Comparison of ENCODE assay signal across 1 cellular context in genomic region chr11:64230209-64230984, GRCh38.
A peak's percentile ranks its signal among the peaks of the same experiment; 100 is the strongest.
TF ChIP-seq lines count a peak whose summit lies in the region.

DNAJC4 (plus strand) TSS chr11:64230548; CDS start chr11:64230855, 307 bp downstream.

TF ChIP-seq in HEK293, 187 proteins besides CTCF, POLR2A, EP300 and RAD21 (continued from another document and continues in another):
- TF ChIP-seq ZNF362 (tag by site-specific recombination; IDR thresholded peaks at IDR 0.05) (0 out of 2 replicates have a peak, but pooled peaks have one; percentile 45), ZNF610 (tag by site-specific recombination; IDR thresholded peaks at IDR 0.05; ENCODE audit: borderline replicate concordance) (no peak), ZSCAN18 (tag by site-specific recombination; IDR thresholded peaks at IDR 0.05) (no peak), ZNF785 (tag by site-specific recombination; IDR thresholded peaks at IDR 0.05) (0 out of 2 replicates have a peak, but pooled peaks have one; percentile 22), ZNF585B (tag by site-specific recombination; IDR thresholded peaks at IDR 0.05) (no peak), ZEB2 (tag by site-specific recombination; IDR thresholded peaks at IDR 0.05) (peak; percentile 80), ZNF792 (tag by site-specific recombination; IDR thresholded peaks at IDR 0.05) (no peak), ZNF488 (tag by site-specific recombination; IDR thresholded peaks at IDR 0.05) (no peak), ZNF561 (tag by site-specific recombination; IDR thresholded peaks at IDR 0.05; ENCODE audit: borderline replicate concordance) (no peak), ZNF560 (tag by site-specific recombination; IDR thresholded peaks at IDR 0.05; ENCODE audit: borderline replicate concordance) (no peak), ZNF112 (tag by site-specific recombination; IDR thresholded peaks at IDR 0.05) (no peak), MEIS1 (CRISPR knock-in tag; IDR thresholded peaks at IDR 0.05; ENCODE audit: borderline replicate concordance) (no peak), ELK4 (IDR thresholded peaks at IDR 0.05; ENCODE audit: borderline replicate concordance, low read depth, low read length) (no peak), ZNF645 (tag by site-specific recombination; IDR thresholded peaks at IDR 0.05) (no peak), ZNF596 (tag by site-specific recombination; IDR thresholded peaks at IDR 0.05) (no peak), ZNF623 (tag by site-specific recombination; IDR thresholded peaks at IDR 0.05) (no peak), ZBTB7A (tag by site-specific recombination; IDR thresholded peaks at IDR 0.05; ENCODE audit: low read depth) (no peak), ZNF624 (tag by site-specific recombination; IDR thresholded peaks at IDR 0.05) (no peak), ZNF529 (tag by site-specific recombination; IDR thresholded peaks at IDR 0.05; ENCODE audit: insufficient replicate concordance) (no peak), PRDM10 (tag by site-specific recombination; IDR thresholded peaks at IDR 0.05) (peak; percentile 59), ZBTB8A (tag by site-specific recombination; IDR thresholded peaks at IDR 0.05) (peak; percentile 50), YY1 (tag by site-specific recombination; IDR thresholded peaks at IDR 0.05) (peak; percentile 41; the same call in 1 of the 2 replicates), ZNF660 (tag by site-specific recombination; IDR thresholded peaks at IDR 0.05) (no peak), SETDB1 (IDR thresholded peaks at IDR 0.05; ENCODE audit: insufficient read length, low read length) (no peak), ZNF449 (tag by site-specific recombination; IDR thresholded peaks at IDR 0.05) (peak; percentile 81), ZNF394 (tag by site-specific recombination; IDR thresholded peaks at IDR 0.05; ENCODE audit: borderline replicate concordance) (no peak), SP3 (tag by site-specific recombination; IDR thresholded peaks at IDR 0.05) (peak; percentile 87), KLF7 (tag by site-specific recombination; IDR thresholded peaks at IDR 0.05; ENCODE audit: borderline replicate concordance) (no peak), ZNF138 (tag by site-specific recombination; IDR thresholded peaks at IDR 0.05; ENCODE audit: borderline replicate concordance) (no peak), PRDM6 (tag by site-specific recombination; IDR thresholded peaks at IDR 0.05) (no peak), EGR2 (tag by site-specific recombination; IDR thresholded peaks at IDR 0.05; ENCODE audit: low read depth) (no peak), ZNF510 (tag by site-specific recombination; IDR thresholded peaks at IDR 0.05; ENCODE audit: insufficient replicate concordance) (no peak), ZNF121 (tag by site-specific recombination; IDR thresholded peaks at IDR 0.05) (no peak), BCL11B (tag by site-specific recombination; IDR thresholded peaks at IDR 0.05; ENCODE audit: low read depth) (no peak), YY2 (tag by site-specific recombination; IDR thresholded peaks at IDR 0.05) (0 out of 2 replicates have a peak, but pooled peaks have one; percentile 40), ZNF2 (tag by site-specific recombination; IDR thresholded peaks at IDR 0.05) (no peak), GLIS2 (tag by site-specific recombination; IDR thresholded peaks at IDR 0.05) (peak; percentile 61), ZNF514 (tag by site-specific recombination; IDR thresholded peaks at IDR 0.05) (no peak), ZXDB (tag by site-specific recombination; IDR thresholded peaks at IDR 0.05) (peak; percentile 91), ZNF768 (tag by site-specific recombination; IDR thresholded peaks at IDR 0.05) (no peak), ZNF157 (tag by site-specific recombination; IDR thresholded peaks at IDR 0.05) (no peak), BCL11A (tag by site-specific recombination; IDR thresholded peaks at IDR 0.05; ENCODE audit: low read depth) (0 out of 2 replicates have a peak, but pooled peaks have one; percentile 19), ZNF426 (tag by site-specific recombination; IDR thresholded peaks at IDR 0.05) (no peak), GLI2 (tag by site-specific recombination; IDR thresholded peaks at IDR 0.05; ENCODE audit: borderline replicate concordance, low read depth) (no peak), OSR2 (tag by site-specific recombination; IDR thresholded peaks at IDR 0.05) (no peak), ZNF626 (tag by site-specific recombination; IDR thresholded peaks at IDR 0.05) (no peak), ZSCAN4 (tag by site-specific recombination; IDR thresholded peaks at IDR 0.05) (no peak), ZSCAN5A (tag by site-specific recombination; IDR thresholded peaks at IDR 0.05) (no peak), ZNF777 (tag by site-specific recombination; IDR thresholded peaks at IDR 0.05; ENCODE audit: borderline replicate concordance) (no peak), ZNF354C (tag by site-specific recombination; IDR thresholded peaks at IDR 0.05; ENCODE audit: borderline replicate concordance, low read depth) (no peak), ZNF366 (tag by site-specific recombination; conservative IDR thresholded peaks at IDR 0.05) (no peak), ZFP41 (tag by site-specific recombination; IDR thresholded peaks at IDR 0.05; ENCODE audit: borderline replicate concordance) (no peak)
